Comparison of ENCODE assay signal across 15 cellular contexts in the genomic region with DNA sequence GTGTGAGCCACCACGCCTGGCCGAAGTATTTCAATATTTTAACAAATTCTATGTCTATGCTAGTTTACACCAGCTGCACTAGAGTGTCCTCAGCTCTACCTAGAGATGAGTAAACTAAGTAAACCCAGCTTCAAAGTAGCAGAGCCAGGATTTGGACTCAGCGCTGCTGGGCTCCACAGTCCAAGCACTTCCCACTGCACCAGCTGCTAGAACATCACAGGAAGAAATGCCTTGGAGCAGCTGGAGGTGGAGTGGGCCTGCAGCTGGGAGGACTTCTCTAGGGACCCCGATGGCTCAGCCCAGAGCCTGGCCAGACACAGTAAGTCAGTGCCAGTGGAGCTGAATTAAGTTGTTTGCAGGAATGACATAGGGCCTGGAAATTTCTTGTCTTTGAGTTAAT. TPM values are rescaled to one million over a fixed set of nuclear protein-coding genes. Genes with fewer than 3 reads are reported as not detected.
A peak's percentile ranks its signal among the peaks of the same experiment; 100 is the strongest.
DNase-seq lines count a peak whose midpoint lies in the region; ATAC-seq and TF ChIP-seq lines count a peak whose summit lies in the region.
"Had no signal": no experiment of that assay in that cellular context is flagged by ENCODE, and none has a peak within 500 bp of the region (broad histone marks: within the 10 kb centered on the region; RNA-seq: fewer than 3 reads in every experiment).

No MANE protein-coding gene starts in this region.

- no peak for ATAC-seq in HG03135 (IDR thresholded peaks at IDR 0.05; ENCODE audit: unreplicated experiment)
- ATAC-seq: CD8-positive, alpha-beta T cell; GM12878 had no signal

- H3K27me3 ChIP-seq in Karpas-422 (ENCODE audit: low read length): no peaks in the 10 kb centered on the region
- peaks cover 8% of the 10 kb centered on the region for H3K27me3 ChIP-seq in thymus (ENCODE audit: control insufficient read depth, insufficient read depth)
- H3K27me3 ChIP-seq: BLaER1 treated with 17β-estradiol and CSF1 and Interleukin-3, amounts not matched to agents 10 nM and 100 nM had no signal

- peaks cover 3% of the 10 kb centered on the region for H3K36me3 Mint-ChIP-seq in brain
- peaks cover 8% of the 10 kb centered on the region for H3K36me3 Mint-ChIP-seq in glutamatergic neuron (ENCODE audit: unreplicated experiment)
- H3K36me3 Mint-ChIP-seq: CD8-positive, alpha-beta T cell had no signal

- 95% methylated on average over 4 of the region's 4 CpGs for WGBS in thymus

- H3K9me2 ChIP-seq in Karpas-422 (replicated peaks; ENCODE audit: insufficient read depth, low read length): no peaks in the 10 kb centered on the region

- no peak overlapping the region for H3K9ac ChIP-seq in Karpas-422 (ENCODE audit: low read length)
- H3K9ac ChIP-seq: BLaER1 treated with 17β-estradiol and CSF1 and Interleukin-3, amounts not matched to agents 10 nM and 100 nM had no signal

- no peak overlapping the region for H2AFZ ChIP-seq in Karpas-422 (ENCODE audit: low read length)

- no peaks in the 10 kb centered on the region for H3K79me2 ChIP-seq in Karpas-422 (ENCODE audit: low read length)

- H3K9me3 Mint-ChIP-seq in brain (peaks cover 0 to 2% (median 0%) of the 10 kb centered on the region in 5 experiments), glutamatergic neuron (ENCODE audit: unreplicated experiment) (peaks cover 5% of the 10 kb centered on the region)
- H3K9me3 Mint-ChIP-seq: CD8-positive, alpha-beta T cell; H9 had no signal

- H3K27ac ChIP-seq in Karpas-422 (ENCODE audit: low read length) (peak overlapping the region; percentile 43; the same call in 1 of the 2 replicates), thymus (ENCODE audit: low read depth) (peak overlapping the region; percentile 64)
- H3K27ac ChIP-seq: BLaER1 treated with 17β-estradiol and CSF1 and Interleukin-3, amounts not matched to agents 10 nM and 100 nM had no signal

- no peak overlapping the region for H3K4me2 ChIP-seq in Karpas-422 (ENCODE audit: low read depth, low read length, poor library complexity, severe bottlenecking)
- H3K4me2 ChIP-seq: BLaER1 treated with 17β-estradiol and CSF1 and Interleukin-3, amounts not matched to agents 10 nM and 100 nM had no signal

- no peak overlapping the region for H3K4me3 ChIP-seq in Karpas-422 (ENCODE audit: low read length)
- H3K4me3 ChIP-seq in thymus (ENCODE audit: low read length): no peak overlapping the region
- H3K4me3 ChIP-seq: BLaER1 treated with 17β-estradiol and CSF1 and Interleukin-3, amounts not matched to agents 10 nM and 100 nM; GM12878 had no signal

- H3K4me3 Mint-ChIP-seq in brain: peak overlapping the region in 1 of 5 experiments; percentile 53
- H3K4me3 Mint-ChIP-seq in glutamatergic neuron (ENCODE audit: unreplicated experiment): peak overlapping the region; percentile 64
- H3K4me3 Mint-ChIP-seq: B cell; CD8-positive, alpha-beta T cell; H9 had no signal

- H3K4me1 Mint-ChIP-seq in brain (peaks cover 36% of the 10 kb centered on the region), glutamatergic neuron (ENCODE audit: low read depth, unreplicated experiment) (peaks cover 18% of the 10 kb centered on the region)

- peaks cover 14% of the 10 kb centered on the region for H3K27me3 Mint-ChIP-seq in brain
- H3K27me3 Mint-ChIP-seq in glutamatergic neuron (ENCODE audit: unreplicated experiment): peaks cover 9% of the 10 kb centered on the region

- no peaks in the 10 kb centered on the region for H3K36me3 ChIP-seq in Karpas-422 (ENCODE audit: insufficient read depth, low read length)
- no peaks in the 10 kb centered on the region for H3K36me3 ChIP-seq in thymus (ENCODE audit: control insufficient read depth, insufficient read depth)
- H3K36me3 ChIP-seq: BLaER1 treated with 17β-estradiol and CSF1 and Interleukin-3, amounts not matched to agents 10 nM and 100 nM had no signal

- H4K20me1 ChIP-seq in Karpas-422 (ENCODE audit: insufficient read depth, low read depth, low read length): no peaks in the 10 kb centered on the region
- H4K20me1 ChIP-seq: BLaER1 treated with 17β-estradiol and CSF1 and Interleukin-3, amounts not matched to agents 10 nM and 100 nM had no signal

- no peaks in the 10 kb centered on the region for H3K9me3 ChIP-seq in Karpas-422 (ENCODE audit: low read length)
- no peaks in the 10 kb centered on the region for H3K9me3 ChIP-seq in thymus (ENCODE audit: control insufficient read depth)
- H3K9me3 ChIP-seq: BLaER1 treated with 17β-estradiol and CSF1 and Interleukin-3, amounts not matched to agents 10 nM and 100 nM had no signal

- H3K27ac Mint-ChIP-seq in brain: peak overlapping the region in 4 of 5 experiments; percentile 55 to 94 (median 88)
- peak overlapping the region; percentile 96 for H3K27ac Mint-ChIP-seq in glutamatergic neuron (ENCODE audit: unreplicated experiment)
- H3K27ac Mint-ChIP-seq: B cell; CD8-positive, alpha-beta T cell had no signal

- DNase-seq in Karpas-422 (no peak), glutamatergic neuron (no peak), NCI-H226 (no peak)
- DNase-seq: Calu3; CD8-positive, alpha-beta T cell; DMS79 treated with DMSO at 0.1 percent for 48 hours; H9 had no signal

- H3K4me1 ChIP-seq in Karpas-422 (ENCODE audit: low read length): peaks cover 55% of the 10 kb centered on the region
- peaks cover 55% of the 10 kb centered on the region for H3K4me1 ChIP-seq in thymus (ENCODE audit: control insufficient read depth, insufficient read depth, low read length)

- no peak for TF ChIP-seq CTCF in brain (conservative IDR thresholded peaks at IDR 0.05)
- no peak for TF ChIP-seq CTCF in glutamatergic neuron (IDR thresholded peaks at IDR 0.05; ENCODE audit: partially characterized antibody, unreplicated experiment)

RNA-seq across cellular contexts. Expression of gene SMIM12, which starts 10.2 kb away (rescaled TPM):
- 25.3 and 33.0 TPM in 2 replicates for total RNA-seq in Karpas-422 (2014; rRNA removed; shearing (Covaris generic); ENCODE audit: low replicate concordance)
- 46.0 TPM for polyA plus RNA-seq in brain (ENCODE audit: insufficient read depth, low read depth, low replicate concordance)
- total RNA-seq in glutamatergic neuron (ENCODE audit: unreplicated experiment): 59.9 TPM
- 31.9 TPM for polyA plus RNA-seq in thymus

RNA-seq across cellular contexts. Expression of gene DLGAP3, which starts 59.7 kb away (rescaled TPM):
- 4.1 and 9.5 TPM in 2 replicates for total RNA-seq in Karpas-422 (2014; rRNA removed; shearing (Covaris generic); ENCODE audit: low replicate concordance)
- polyA plus RNA-seq in brain (ENCODE audit: insufficient read depth, low read depth, low replicate concordance): 24.0 TPM
- total RNA-seq in glutamatergic neuron (ENCODE audit: unreplicated experiment): 44.8 TPM
- 0.23 TPM for polyA plus RNA-seq in thymus
- total RNA-seq: A172, HT-29 had no signal
